1 cellular context compared by ENCODE assay signal in genomic region chr1:209387271-209387968, GRCh38.
TF ChIP-seq lines count a peak whose summit lies in the region.

No MANE protein-coding gene starts in this region.

TF ChIP-seq in IMR-90, 13 proteins besides CTCF, POLR2A, EP300 and RAD21:
- TF ChIP-seq CHD1 (IDR thresholded peaks at IDR 0.05; ENCODE audit: low read depth, low read length) (no peak), BHLHE40 (IDR thresholded peaks at IDR 0.05; ENCODE audit: low read depth, low read length) (no peak), MXI1 (IDR thresholded peaks at IDR 0.05; ENCODE audit: borderline replicate concordance, low read depth, low read length) (no peak), SMC3 (IDR thresholded peaks at IDR 0.05; ENCODE audit: low read depth, low read length) (no peak), RFX5 (IDR thresholded peaks at IDR 0.05; ENCODE audit: low read depth, low read length) (no peak), NFE2L2 (IDR thresholded peaks at IDR 0.05; ENCODE audit: low read depth, low read length) (no peak), FOS (IDR thresholded peaks at IDR 0.05; ENCODE audit: low read depth, low read length) (no peak), ELK1 (IDR thresholded peaks at IDR 0.05; ENCODE audit: borderline replicate concordance, low read depth, low read length) (no peak), CEBPB (IDR thresholded peaks at IDR 0.05; ENCODE audit: low read depth, low read length) (no peak), RCOR1 (IDR thresholded peaks at IDR 0.05; ENCODE audit: insufficient replicate concordance, low read length) (no peak), MAZ (IDR thresholded peaks at IDR 0.05; ENCODE audit: borderline replicate concordance, low read depth, low read length) (no peak), MAFK (IDR thresholded peaks at IDR 0.05; ENCODE audit: low read depth, low read length) (no peak)
- TF ChIP-seq, protein P1, sequence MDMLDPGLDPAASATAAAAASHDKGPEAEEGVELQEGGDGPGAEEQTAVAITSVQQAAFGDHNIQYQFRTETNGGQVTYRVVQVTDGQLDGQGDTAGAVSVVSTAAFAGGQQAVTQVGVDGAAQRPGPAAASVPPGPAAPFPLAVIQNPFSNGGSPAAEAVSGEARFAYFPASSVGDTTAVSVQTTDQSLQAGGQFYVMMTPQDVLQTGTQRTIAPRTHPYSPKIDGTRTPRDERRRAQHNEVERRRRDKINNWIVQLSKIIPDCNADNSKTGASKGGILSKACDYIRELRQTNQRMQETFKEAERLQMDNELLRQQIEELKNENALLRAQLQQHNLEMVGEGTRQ (IDR thresholded peaks at IDR 0.05; ENCODE audit: low read depth, low read length), result no peak
